ENCODE assay signal across 1 cellular context in the genomic region with DNA sequence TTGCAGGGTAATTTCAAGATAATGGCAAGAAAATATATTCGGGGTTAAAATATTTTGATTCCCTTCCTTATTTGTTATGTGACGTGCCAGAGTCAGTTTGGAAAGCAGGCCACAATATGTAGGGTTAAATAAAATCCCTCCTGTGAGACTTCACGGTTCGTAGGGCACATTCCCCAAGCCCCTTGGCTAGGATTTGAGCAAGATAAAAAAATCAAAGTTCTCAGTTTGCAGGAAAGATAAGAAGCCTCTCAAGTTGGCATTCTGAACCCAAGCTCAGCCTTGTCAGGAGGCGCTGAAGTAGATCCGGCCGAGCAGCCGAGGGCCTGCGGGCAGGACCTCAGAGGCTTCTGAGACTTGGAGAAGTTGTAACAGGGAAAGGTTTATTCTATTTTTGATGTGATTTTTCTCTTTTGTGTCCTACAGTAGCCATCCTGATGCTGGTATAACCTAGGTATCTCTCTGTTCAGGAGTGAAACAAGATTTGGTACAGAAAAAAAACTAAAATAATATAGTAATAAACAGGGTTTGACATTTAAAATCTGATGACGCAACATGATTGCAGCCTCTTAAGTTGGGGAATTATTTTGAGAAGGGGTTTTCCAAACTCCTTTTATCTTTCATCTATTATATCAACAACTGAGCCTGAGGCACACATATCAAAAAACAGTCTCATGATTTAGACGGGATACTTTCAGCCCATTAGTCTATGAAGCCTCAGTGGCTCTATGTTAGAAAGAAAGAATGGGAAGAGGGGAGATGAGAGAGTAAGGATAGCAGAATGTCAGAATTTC.
TF ChIP-seq lines count a peak whose summit lies in the region.

No MANE protein-coding gene starts in this region.

TF ChIP-seq in K562, 482 proteins besides CTCF, POLR2A, EP300 and RAD21:
- 0 out of 2 replicates have a peak, but pooled peaks have one; percentile 26 for TF ChIP-seq CEBPB (tag; IDR thresholded peaks at IDR 0.05)
- TF ChIP-seq ZNF398 (CRISPR knock-in tag; IDR thresholded peaks at IDR 0.05), result no peak
- no peak for TF ChIP-seq THAP12 (CRISPR knock-in tag; IDR thresholded peaks at IDR 0.05)
- TF ChIP-seq SMAD4 (CRISPR knock-in tag; conservative IDR thresholded peaks at IDR 0.05), result no peak
- no peak for TF ChIP-seq YY1 (IDR thresholded peaks at IDR 0.05; ENCODE audit: borderline replicate concordance in 1 of 3, control insufficient read depth in 1 of 3, extremely low read depth in 1 of 3, insufficient read depth in 3 of 3, insufficient read length in 1 of 3, insufficient replicate concordance in 2 of 3, low read depth in 1 of 3, low read length in 2 of 3)
- TF ChIP-seq, protein P1, sequence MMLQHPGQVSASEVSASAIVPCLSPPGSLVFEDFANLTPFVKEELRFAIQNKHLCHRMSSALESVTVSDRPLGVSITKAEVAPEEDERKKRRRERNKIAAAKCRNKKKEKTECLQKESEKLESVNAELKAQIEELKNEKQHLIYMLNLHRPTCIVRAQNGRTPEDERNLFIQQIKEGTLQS (IDR thresholded peaks at IDR 0.05), result peak; percentile 59
- TF ChIP-seq, protein P1 (CRISPR knock-in tag; conservative IDR thresholded peaks at IDR 0.05), result no peak
- TF ChIP-seq CEBPG (CRISPR knock-in tag; IDR thresholded peaks at IDR 0.05), result no peak
- TF ChIP-seq CEBPG (tag; conservative IDR thresholded peaks at IDR 0.05 in 1 of 2, IDR thresholded peaks at IDR 0.05 in 1 of 2), result peak; percentile 47 to 49
- no peak for TF ChIP-seq MAZ (CRISPR knock-in tag; conservative IDR thresholded peaks at IDR 0.05 in 1 of 2, IDR thresholded peaks at IDR 0.05 in 1 of 2)
